31 cellular contexts compared by ENCODE assay signal in the genomic region with DNA sequence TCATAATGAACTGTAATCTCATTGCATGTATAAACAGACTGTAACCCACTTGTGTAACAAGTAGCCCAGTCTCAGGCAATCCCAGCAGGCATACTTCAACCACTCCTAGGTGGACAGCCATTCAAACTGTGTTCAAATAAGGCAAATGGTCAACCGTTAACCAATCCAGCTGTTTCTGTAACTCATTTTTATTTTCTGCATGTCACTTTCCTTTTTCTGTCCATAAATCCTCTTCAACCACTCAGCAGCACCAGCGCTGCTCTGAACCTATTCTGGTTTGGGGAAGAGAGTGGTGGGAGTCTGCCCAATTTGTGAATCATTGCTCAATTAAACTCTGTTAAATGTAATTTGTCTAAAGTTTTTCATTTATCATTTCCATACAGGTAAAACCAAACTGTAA. TPM values are rescaled to one million over a fixed set of nuclear protein-coding genes. Genes with fewer than 3 reads are reported as not detected.
DNase-seq lines count a peak whose midpoint lies in the region; ATAC-seq, FAIRE-seq and TF ChIP-seq lines count a peak whose summit lies in the region.
"Had no signal": no experiment of that assay in that cellular context is flagged by ENCODE, and none has a peak within 500 bp of the region (broad histone marks: within the 10 kb centered on the region; RNA-seq: fewer than 3 reads in every experiment).

No MANE protein-coding gene starts in this region.

- BruUV-seq in HepG2 (replicated peaks; lab: Mats Ljungman, UMichigan): no TSS peak

- no peak for TF ChIP-seq POLR2A in HepG2 (IDR thresholded peaks at IDR 0.05; ENCODE audit: insufficient read depth in 1 of 2, low read depth in 2 of 2, low read length in 2 of 2)
- TF ChIP-seq POLR2A in right lobe of liver (IDR thresholded peaks at IDR 0.05): no peak

- no peak overlapping the region for H3K4me3 ChIP-seq in HepG2 (replicated peaks in 1 of 3; ENCODE audit: insufficient read depth in 1 of 3, low read depth in 2 of 3, low read length in 3 of 3)
- H3K4me3 ChIP-seq in right lobe of liver: no peak overlapping the region
- no peak overlapping the region for H3K4me3 ChIP-seq in hepatocyte
- H3K4me3 ChIP-seq: BLaER1, GM12878 had no signal

- H4K20me1 ChIP-seq in HepG2 (ENCODE audit: insufficient read depth, low read length) (peaks cover 73% of the 10 kb centered on the region), hepatocyte (ENCODE audit: insufficient read depth, poor library complexity, severe bottlenecking) (no peaks in the 10 kb centered on the region)
- H4K20me1 ChIP-seq: BLaER1 had no signal

- WGBS in HepG2 (ENCODE audit: low lambda C conversion rate): 98% methylated on average over 2 of the region's 2 CpGs
- 77% methylated on average over 2 of the region's 2 CpGs for WGBS in right lobe of liver (ENCODE audit: insufficient coverage, low coverage, low lambda C conversion rate, missing lambda C conversion rate)
- 93% methylated on average over 2 of the region's 2 CpGs for WGBS in hepatocyte (ENCODE audit: low lambda C conversion rate, missing lambda C conversion rate)

- DNase-seq in HepG2 (ENCODE audit: low spot score): no peak
- DNase-seq in right lobe of liver: no peak
- peak; percentile 5 for DNase-seq in left kidney (ENCODE audit: low read depth, low spot score)
- peak; percentile 25 for DNase-seq in posterior vena cava (ENCODE audit: low spot score)
- DNase-seq in hepatocyte (ENCODE audit: low spot score): no peak
- DNase-seq in superior temporal gyrus (ENCODE audit: extremely low spot score): no peak
- DNase-seq in activated CD4-positive, alpha-beta T cell treated with anti-CD3 and anti-CD28 coated beads for 1 hour: no peak
- DNase-seq: 8988T; ACHN; BE2C; C1 segment of cervical spinal cord; CD4-positive, alpha-beta memory T cell; CD4-positive, CD25-positive, alpha-beta regulatory T cell; CD8-positive, alpha-beta memory T cell; COR-L47; DMS 273 treated with DMSO at 0.1 percent for 48 hours; DMS153; DMS53; DMS79; DND-41; EL; GDM1 had no signal

- no peak overlapping the region for H3K9ac ChIP-seq in HepG2 (ENCODE audit: insufficient read depth, low read depth, low read length)
- H3K9ac ChIP-seq: BLaER1 had no signal

- H3K4me1 ChIP-seq in HepG2 (ENCODE audit: insufficient read depth, low read length): peaks cover 62% of the 10 kb centered on the region
- H3K4me1 ChIP-seq in right lobe of liver: no peaks in the 10 kb centered on the region
- no peaks in the 10 kb centered on the region for H3K4me1 ChIP-seq in hepatocyte (ENCODE audit: insufficient read depth)
- H3K4me1 ChIP-seq: BE2C, BLaER1 had no signal

- TF ChIP-seq CTCF in HepG2 (CRISPR knock-in tag; IDR thresholded peaks at IDR 0.05) (no peak), right lobe of liver (IDR thresholded peaks at IDR 0.05) (no peak), hepatocyte (IDR thresholded peaks at IDR 0.05; ENCODE audit: poor library complexity) (no peak)

- TF ChIP-seq EP300 in HepG2 (IDR thresholded peaks at IDR 0.05; ENCODE audit: low read depth in 2 of 2, low read length in 2 of 2): no peak
- no peak for TF ChIP-seq EP300 in HepG2 (CRISPR knock-in tag; IDR thresholded peaks at IDR 0.05; ENCODE audit: borderline replicate concordance)

- TF ChIP-seq RAD21 in HepG2 (CRISPR knock-in tag; IDR thresholded peaks at IDR 0.05): no peak

- no peak overlapping the region for H3K4me2 ChIP-seq in HepG2 (ENCODE audit: low read depth, low read length)
- no peak overlapping the region for H3K4me2 ChIP-seq in hepatocyte
- H3K4me2 ChIP-seq: BLaER1 had no signal

- intact Hi-C loops in HepG2 (cut with micrococcal nuclease; ENCODE audit: unreplicated experiment): no loop called here
- intact Hi-C loops in right lobe of liver (cut with DNase I): no loop called here
- intact Hi-C loops in posterior vena cava (cut with DNase I): no loop called here

- POLR2A ChIA-PET in HepG2 (lab: Yijun Ruan, JAX): interaction anchor here (1.0 kb wide), 1 partner anchor 34 kb away, joined by 3 read pairs; no protein-coding TSS in a partner anchor

- CTCF ChIA-PET in HepG2 (lab: Yijun Ruan, JAX; ENCODE audit: low intra/inter-chr PET ratio, low total read pairs): no interaction called here

- H3K79me2 ChIP-seq in HepG2 (ENCODE audit: insufficient read depth, low read length) (peaks cover 86% of the 10 kb centered on the region), hepatocyte (no peaks in the 10 kb centered on the region)

- H3K9me3 ChIP-seq in HepG2 (ENCODE audit: low read length) (no peaks in the 10 kb centered on the region), right lobe of liver (no peaks in the 10 kb centered on the region), hepatocyte (ENCODE audit: low read depth) (no peaks in the 10 kb centered on the region)
- H3K9me3 ChIP-seq: BE2C had no signal

- in situ Hi-C loops in HepG2 (cut with HindIII; ENCODE audit: extremely low pct_ligation_motif_present, low pct_unique_long_range_greater_than_20kb): no loop called here

- no peak for FAIRE-seq in HepG2 (lab: Jason Lieb, UNC)
- FAIRE-seq: A204.1, GM12892, GM18507 had no signal

- H3K9me2 ChIP-seq in hepatocyte (replicated peaks; ENCODE audit: insufficient read depth): no peaks in the 10 kb centered on the region

- H2AFZ ChIP-seq in HepG2 (ENCODE audit: low read length) (no peak overlapping the region), hepatocyte (no peak overlapping the region)

- H3K27me3 ChIP-seq in HepG2 (ENCODE audit: control insufficient read depth in 1 of 2, insufficient read depth in 2 of 2, low read length in 2 of 2) (no peaks in the 10 kb centered on the region), right lobe of liver (no peaks in the 10 kb centered on the region), hepatocyte (no peaks in the 10 kb centered on the region)
- H3K27me3 ChIP-seq: BE2C, BLaER1 had no signal

- peak; percentile 18; the same call in 1 of the 3 replicates for ATAC-seq in HepG2
- ATAC-seq in right lobe of liver: no peak
- ATAC-seq: GM12878 had no signal

- H3K36me3 ChIP-seq in HepG2 (replicated peaks in 1 of 2; ENCODE audit: control insufficient read depth in 1 of 2, insufficient read depth in 2 of 2, low read length in 2 of 2) (peaks cover 4 to 18% of the 10 kb centered on the region in 2 experiments; a peak in 4 of 5 replicates), right lobe of liver (no peaks in the 10 kb centered on the region), hepatocyte (replicated peaks; ENCODE audit: insufficient read depth, low read depth) (no peaks in the 10 kb centered on the region)
- H3K36me3 ChIP-seq: BLaER1 had no signal

- H3K27ac ChIP-seq in HepG2 (ENCODE audit: extremely low read length, insufficient read depth, low read length) (no peak overlapping the region), right lobe of liver (no peak overlapping the region), hepatocyte (no peak overlapping the region)
- H3K27ac ChIP-seq: BLaER1 had no signal

TF ChIP-seq in HepG2, 621 proteins besides CTCF, POLR2A, EP300 and RAD21:
- TF ChIP-seq KLF12 (CRISPR knock-in tag; IDR thresholded peaks at IDR 0.05; ENCODE audit: borderline replicate concordance) (no peak), THYN1 (CRISPR knock-in tag; IDR thresholded peaks at IDR 0.05; ENCODE audit: borderline replicate concordance, low read depth) (no peak), RBM22 (optimal IDR thresholded peaks at IDR 0.05; ENCODE audit: low read length) (peak; percentile 93), ZNF34 (CRISPR knock-in tag; IDR thresholded peaks at IDR 0.05; ENCODE audit: borderline replicate concordance) (no peak)

RNA-seq across cellular contexts. Expression of a gene that starts 36.0 kb away (rescaled TPM):
- total RNA-seq in HepG2 (2016; rRNA removed; fragmentation: Illumina TruSeq; extraction: Trizol) (40.6 and 55.7 TPM in 2 replicates), right lobe of liver (under 1 TPM; 0.49 to 1.00 (median 0.75) TPM), posterior vena cava (under 1 TPM; 0.10 to 0.51 TPM), hepatocyte (5.9 and 39.3 TPM in 2 replicates)
- total RNA-seq in HepG2 (2016; cell fraction: cytosol; rRNA removed; fragmentation: Illumina TruSeq; extraction: Trizol; ENCODE audit: low read depth): 16.9 and 17.7 TPM in 2 replicates
- 42.3 and 58.0 TPM in 2 replicates for total RNA-seq in HepG2 (2016; cell fraction: insoluble cytoplasmic fraction; rRNA removed; fragmentation: Illumina TruSeq; extraction: Trizol)
- total RNA-seq in HepG2 (2016; cell fraction: membrane; rRNA removed; fragmentation: Illumina TruSeq; extraction: Trizol): 43.2 and 46.3 TPM in 2 replicates
- 52.9 and 59.2 TPM in 2 replicates for total RNA-seq in HepG2 (2016; cell fraction: nucleus; rRNA removed; fragmentation: Illumina TruSeq; extraction: Trizol)
- polyA plus RNA-seq in HepG2 (2011; rRNA removed) (56.9 and 78.5 TPM in 2 replicates), hepatocyte (5.0 and 6.8 TPM in 2 replicates)
- polyA plus RNA-seq in HepG2 (2011; cell fraction: cytosol; rRNA removed): 36.6 and 67.7 TPM in 2 replicates
- polyA plus RNA-seq in HepG2 (2011; cell fraction: nucleus; rRNA removed): 24.8 and 28.7 TPM in 2 replicates
- polyA plus RNA-seq in HepG2 (2012): 88.6 and 96.5 TPM in 2 replicates
- 17.2 and 22.6 TPM in 2 replicates for polyA plus RNA-seq in HepG2 (2016; cell fraction: cytosol; fragmentation: Illumina TruSeq; extraction: Trizol; ENCODE audit: low read depth)
- 94.0 and 99.4 TPM in 2 replicates for polyA plus RNA-seq in HepG2 (2016; cell fraction: insoluble cytoplasmic fraction; fragmentation: Illumina TruSeq; extraction: Trizol; ENCODE audit: low read depth)
- 36.8 and 37.8 TPM in 2 replicates for polyA plus RNA-seq in HepG2 (2016; cell fraction: membrane; fragmentation: Illumina TruSeq; extraction: Trizol; ENCODE audit: low read depth)
- 48.4 and 51.0 TPM in 2 replicates for polyA plus RNA-seq in HepG2 (2016; cell fraction: nucleus; fragmentation: Illumina TruSeq; extraction: Trizol; ENCODE audit: insufficient read depth, low read depth)
- 72.4 TPM in 1 of 2 replicates, not detected in the other for polyA minus RNA-seq in HepG2 (2011; rRNA and poly(A)+ RNA removed; ENCODE audit: low replicate concordance)
- polyA minus RNA-seq in HepG2 (2011; cell fraction: cytosol; rRNA and poly(A)+ RNA removed): 89.7 and 93.4 TPM in 2 replicates
- polyA minus RNA-seq in HepG2 (2011; cell fraction: nucleus; rRNA and poly(A)+ RNA removed): 203 and 263 TPM in 2 replicates
- total RNA-seq: CD4-positive, alpha-beta memory T cell; CD4-positive, CD25-positive, alpha-beta regulatory T cell; CD8-positive, alpha-beta memory T cell; Daoy; G401 had no signal
- polyA plus RNA-seq: AG04450; CD14-positive monocyte; CD4-positive, alpha-beta memory T cell; CD4-positive, CD25-positive, alpha-beta regulatory T cell; CD8-positive, alpha-beta memory T cell had no signal

Comparison
In these comparisons a context has a peak if more than half of its experiments do, and no peak if none do; other contexts are left out.
1. DNase-seq: peak in left kidney (single experiment) and posterior vena cava (single experiment); none in HepG2 (single experiment), right lobe of liver (0 of 3), hepatocyte (single experiment), superior temporal gyrus (single experiment) and activated CD4-positive, alpha-beta T cell treated with anti-CD3 and anti-CD28 coated beads for 1 hour (single experiment).